In genomic region chr6:68650142-68650541, GRCh38 we compare ENCODE assay signal across 7 cellular contexts. TPM values are rescaled to one million over a fixed set of nuclear protein-coding genes. Genes with fewer than 3 reads are reported as not detected.
"Had no signal": no experiment of that assay in that cellular context is flagged by ENCODE, and none has a peak within 500 bp of the region (broad histone marks: within the 10 kb centered on the region; RNA-seq: fewer than 3 reads in every experiment).

No MANE protein-coding gene starts in this region.

- FAIRE-seq: H54, HepG2 had no signal

- H2AFZ ChIP-seq: GM23338 had no signal

- H3K27ac ChIP-seq: HL-60 had no signal

- DNase-seq: H9, HCEC 1CT, KBM-7 had no signal

- ATAC-seq: HepG2 had no signal

- H3K4me2 ChIP-seq: GM23338 had no signal

- H3K4me3 ChIP-seq: GM23338 had no signal

RNA-seq across cellular contexts. Expression of gene ADGRB3, which starts 15.1 kb away (rescaled TPM):
- total RNA-seq: HepG2 had no signal
- polyA plus RNA-seq: HepG2 had no signal
